19 cellular contexts compared by ENCODE assay signal in the genomic region with DNA sequence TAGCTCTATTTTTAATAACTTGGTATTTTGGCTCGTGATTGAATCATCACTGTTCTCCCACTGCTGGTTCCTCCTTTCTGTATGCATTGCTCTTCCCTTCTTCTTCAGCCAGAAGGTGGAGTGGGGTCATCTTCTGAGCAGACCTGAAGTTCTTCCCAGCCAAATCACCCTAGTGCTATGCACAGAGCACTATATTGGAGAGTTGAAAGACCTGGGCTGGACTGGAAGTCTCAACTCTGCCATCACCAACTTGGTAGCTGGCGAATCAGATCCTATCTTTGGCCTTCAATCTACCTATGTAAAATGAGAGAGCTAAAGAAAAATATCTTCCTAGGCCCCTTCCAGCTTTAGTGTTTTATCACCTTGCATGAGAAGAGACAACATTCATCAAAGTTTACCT. TPM values are rescaled to one million over a fixed set of nuclear protein-coding genes. Genes with fewer than 3 reads are reported as not detected.
"Had no signal": no experiment of that assay in that cellular context is flagged by ENCODE, and none has a peak within 500 bp of the region (broad histone marks: within the 10 kb centered on the region; RNA-seq: fewer than 3 reads in every experiment).

No MANE protein-coding gene starts in this region.

- H3K9me3 ChIP-seq: adrenal gland, ovary, uterus had no signal

- H3K27me3 ChIP-seq: adrenal gland, heart right ventricle, ovary, uterus had no signal

- H3K4me3 ChIP-seq: adrenal gland, coronary artery, heart right ventricle, ovary, uterus had no signal

- ATAC-seq: heart right ventricle; left lobe of liver; stimulated activated naive CD8-positive, alpha-beta T cell treated with anti-CD3 and anti-CD28 coated beads, Interleukin-15, Interleukin-2, amounts not matched to agents 100 U/mL and 50 U/mL, for 24 hours had no signal

- H3K27ac ChIP-seq: adrenal gland, coronary artery, heart right ventricle, ovary, uterus had no signal

- H3K4me1 ChIP-seq: adrenal gland, uterus had no signal

- DNase-seq: activated CD4-positive, CD25-positive, alpha-beta regulatory T cell; activated naive CD4-positive, alpha-beta T cell treated with anti-CD3 and anti-CD28 coated beads, Interleukin-2, amount 50 U/mL, for 16 hours; activated T-cell treated with anti-CD3 and anti-CD28 coated beads, Interleukin-2, amount 50 U/mL, for 1 hour; adrenal gland; caudate nucleus; effector CD4-positive, alpha-beta T cell; heart right ventricle; islet precursor cell; mesendoderm; ovary; stimulated activated CD4-positive, alpha-beta T cell treated with anti-CD3 and anti-CD28 coated beads, Interleukin-4, amount 100 ng/mL, for 1 hour; stimulated activated CD8-positive, alpha-beta memory T cell treated with anti-CD3 and anti-CD28 coated beads, Interleukin-4, amount 100 ng/mL, for 48 hours; stimulated activated naive CD8-positive, alpha-beta T cell treated with anti-CD3 and anti-CD28 coated beads, Interleukin-15, Interleukin-2, amounts not matched to agents 100 U/mL and 50 U/mL, for 24 hours; uterus had no signal

- H3K36me3 ChIP-seq: adrenal gland, heart right ventricle, ovary, uterus had no signal

RNA-seq across cellular contexts. Expression of a gene that starts 54.2 kb away (rescaled TPM):
- total RNA-seq: endothelial cell of umbilical vein, frontal cortex, temporal lobe had no signal
- polyA plus RNA-seq: endothelial cell of umbilical vein had no signal
